In the genomic region with DNA sequence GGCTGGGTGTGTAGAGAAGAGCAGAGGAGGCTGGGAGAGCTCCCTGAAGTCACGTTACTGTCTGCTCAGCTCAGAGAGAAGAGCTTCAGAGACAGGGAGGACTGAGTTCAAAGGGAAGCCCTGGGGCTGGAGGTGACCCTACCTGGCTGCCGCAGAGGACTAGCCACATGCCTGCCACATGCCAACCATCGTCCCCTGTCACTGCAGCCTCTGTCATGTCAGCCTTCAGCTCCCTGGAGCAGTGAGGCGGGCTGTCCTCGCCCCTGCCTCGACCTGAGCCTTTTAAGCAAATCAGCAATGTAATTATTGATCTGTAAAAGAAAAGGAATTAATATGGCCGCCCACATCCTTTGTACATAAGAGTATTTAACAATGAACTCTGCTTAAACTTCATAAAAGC, we compare ENCODE assay signal across 23 cellular contexts.
DNase-seq lines count a peak whose midpoint lies in the region; ATAC-seq and TF ChIP-seq lines count a peak whose summit lies in the region.
"Had no signal": no experiment of that assay in that cellular context is flagged by ENCODE, and none has a peak within 500 bp of the region (broad histone marks: within the 10 kb centered on the region; RNA-seq: fewer than 3 reads in every experiment).

No MANE protein-coding gene starts in this region.

- DNase-seq in HL-60 (ENCODE audit: low read depth in 1 of 2, low spot score in 1 of 2) (no peak), endothelial cell (ENCODE audit: low spot score) (peak; percentile 2), mucosa of gallbladder (ENCODE audit: low spot score) (peak; percentile 9), NCI-H2107 treated with DMSO at 0.1 percent for 48 hours (lab: John Stamatoyannopoulos, UW; ENCODE audit: unreplicated experiment) (no peak), breast epithelium (ENCODE audit: low spot score in 2 of 2) (no peak), aorta (no peak)
- DNase-seq: COR-L47, DND-41, HFFc6, NCI-H1092, NCI-H146, NCI-H2029 treated with DMSO at 0.1 percent for 48 hours, NCI-H446 treated with DMSO at 0.1 percent for 48 hours, NCI-H526 treated with DMSO at 0.1 percent for 48 hours, OCI-M1, SJCRH30 had no signal

- H3K4me3 ChIP-seq in BLaER1 treated with 17β-estradiol and CSF1 and Interleukin-3, amounts not matched to agents 10 nM and 100 nM: no peak overlapping the region
- H3K4me3 ChIP-seq in HL-60 (replicated peaks; ENCODE audit: insufficient read depth, low read length) (no peak overlapping the region), breast epithelium (no peak overlapping the region), aorta (ENCODE audit: low read length in 2 of 2) (no peak overlapping the region)
- H3K4me3 ChIP-seq: A549, GM12878, SJCRH30 had no signal

- ATAC-seq in aorta (ENCODE audit: low FRiP score) (no peak), HG03442 (IDR thresholded peaks at IDR 0.05; ENCODE audit: unreplicated experiment) (no peak)
- ATAC-seq: A549, GM12878 had no signal

- H3K4me1 Mint-ChIP-seq in endothelial cell (ENCODE audit: unreplicated experiment): no peaks in the 10 kb centered on the region
- H3K4me1 Mint-ChIP-seq: B cell had no signal

- H3K27ac ChIP-seq in BLaER1 treated with 17β-estradiol and CSF1 and Interleukin-3, amounts not matched to agents 10 nM and 100 nM: peak overlapping the region in 4 of 11 experiments; percentile 25 to 50 (median 42); a peak in 9 of 22 replicates
- peak overlapping the region; percentile 64 for H3K27ac ChIP-seq in HL-60 (replicated peaks)
- no peak overlapping the region for H3K27ac ChIP-seq in breast epithelium
- no peak overlapping the region for H3K27ac ChIP-seq in aorta (ENCODE audit: low read depth in 1 of 2, low read length in 2 of 2)
- H3K27ac ChIP-seq: A549, SJCRH30 had no signal

- intact Hi-C loops in breast epithelium (cut with DNase I; ENCODE audit: low total_unique reads): no loop called here
- intact Hi-C loops in aorta (cut with DNase I): no loop called here

- no peaks in the 10 kb centered on the region for H4K20me1 ChIP-seq in BLaER1 treated with 17β-estradiol and CSF1 and Interleukin-3, amounts not matched to agents 10 nM and 100 nM

- peak overlapping the region in 2 of 11 experiments; percentile 25 to 38; a peak in 5 of 22 replicates for H3K9ac ChIP-seq in BLaER1 treated with 17β-estradiol and CSF1 and Interleukin-3, amounts not matched to agents 10 nM and 100 nM

- peaks cover 16% of the 10 kb centered on the region for H3K27me3 Mint-ChIP-seq in endothelial cell (ENCODE audit: unreplicated experiment)
- H3K27me3 Mint-ChIP-seq: B cell; CD4-positive, alpha-beta T cell had no signal

- no peaks in the 10 kb centered on the region for H3K9me3 Mint-ChIP-seq in endothelial cell (ENCODE audit: unreplicated experiment)
- H3K9me3 Mint-ChIP-seq: CD4-positive, alpha-beta T cell; H9; HFFc6 had no signal

- no peak overlapping the region for H3K27ac Mint-ChIP-seq in endothelial cell (ENCODE audit: unreplicated experiment)
- H3K27ac Mint-ChIP-seq: B cell; CD4-positive, alpha-beta T cell; HFFc6 had no signal

- peaks cover 41 to 82% (median 65%) of the 10 kb centered on the region in 10 experiments for H3K4me1 ChIP-seq in BLaER1 treated with 17β-estradiol and CSF1 and Interleukin-3, amounts not matched to agents 10 nM and 100 nM
- H3K4me1 ChIP-seq in breast epithelium (no peaks in the 10 kb centered on the region), aorta (ENCODE audit: control insufficient read depth in 1 of 2, insufficient read depth in 2 of 2, low read length in 2 of 2) (no peaks in the 10 kb centered on the region)
- H3K4me1 ChIP-seq: A549, SJCRH30 had no signal

- H3K36me3 Mint-ChIP-seq in endothelial cell (ENCODE audit: low read depth, unreplicated experiment): peaks cover 3% of the 10 kb centered on the region

- TF ChIP-seq CTCF in HL-60 (IDR thresholded peaks at IDR 0.05; ENCODE audit: insufficient read depth, low read length): no peak
- TF ChIP-seq CTCF in endothelial cell (IDR thresholded peaks at IDR 0.05; ENCODE audit: unreplicated experiment): no peak
- no peak for TF ChIP-seq CTCF in breast epithelium (IDR thresholded peaks at IDR 0.05)

- H3K4me2 ChIP-seq in BLaER1 treated with 17β-estradiol and CSF1 and Interleukin-3, amounts not matched to agents 10 nM and 100 nM: peak overlapping the region; percentile 56 to 86 (median 75)
- H3K4me2 ChIP-seq: A549 had no signal

- H3K36me3 ChIP-seq in BLaER1 treated with 17β-estradiol and CSF1 and Interleukin-3, amounts not matched to agents 10 nM and 100 nM: no peaks in the 10 kb centered on the region
- H3K36me3 ChIP-seq in breast epithelium (no peaks in the 10 kb centered on the region), aorta (ENCODE audit: control insufficient read depth in 1 of 2, insufficient read depth in 2 of 2, low read length in 1 of 2) (no peaks in the 10 kb centered on the region)
- H3K36me3 ChIP-seq: SJCRH30 had no signal

- no peaks in the 10 kb centered on the region for H3K9me3 ChIP-seq in BLaER1 treated with 17β-estradiol and CSF1 and Interleukin-3, amounts not matched to agents 10 nM and 100 nM (replicated peaks in 1 of 11)
- no peaks in the 10 kb centered on the region for H3K9me3 ChIP-seq in breast epithelium
- no peaks in the 10 kb centered on the region for H3K9me3 ChIP-seq in aorta (ENCODE audit: control insufficient read depth, low read length)
- H3K9me3 ChIP-seq: A549, SJCRH30 had no signal

- WGBS in aorta, 2 donors: 89 to 91% methylated on average over 7 of the region's 7 CpGs

- no peak overlapping the region for H3K4me3 Mint-ChIP-seq in endothelial cell (ENCODE audit: unreplicated experiment)
- H3K4me3 Mint-ChIP-seq: B cell; CD4-positive, alpha-beta T cell; H9; HFFc6 had no signal

- H3K27me3 ChIP-seq in BLaER1 treated with 17β-estradiol and CSF1 and Interleukin-3, amounts not matched to agents 10 nM and 100 nM: no peaks in the 10 kb centered on the region
- H3K27me3 ChIP-seq in HL-60 (ENCODE audit: insufficient read depth, poor library complexity, severe bottlenecking) (no peaks in the 10 kb centered on the region), breast epithelium (no peaks in the 10 kb centered on the region), aorta (ENCODE audit: control insufficient read depth in 1 of 2, insufficient read depth in 2 of 2, low read length in 1 of 2) (no peaks in the 10 kb centered on the region)
- H3K27me3 ChIP-seq: SJCRH30 had no signal

- no peak for TF ChIP-seq POLR2A in breast epithelium (IDR thresholded peaks at IDR 0.05)

Comparison
In these comparisons a context has a peak if more than half of its experiments do, and no peak if none do; other contexts are left out.
1. DNase-seq: peak in endothelial cell (single experiment) and mucosa of gallbladder (single experiment); none in HL-60 (0 of 2), NCI-H2107 treated with DMSO at 0.1 percent for 48 hours (single experiment), breast epithelium (0 of 2) and aorta (0 of 2).